In the genomic region with DNA sequence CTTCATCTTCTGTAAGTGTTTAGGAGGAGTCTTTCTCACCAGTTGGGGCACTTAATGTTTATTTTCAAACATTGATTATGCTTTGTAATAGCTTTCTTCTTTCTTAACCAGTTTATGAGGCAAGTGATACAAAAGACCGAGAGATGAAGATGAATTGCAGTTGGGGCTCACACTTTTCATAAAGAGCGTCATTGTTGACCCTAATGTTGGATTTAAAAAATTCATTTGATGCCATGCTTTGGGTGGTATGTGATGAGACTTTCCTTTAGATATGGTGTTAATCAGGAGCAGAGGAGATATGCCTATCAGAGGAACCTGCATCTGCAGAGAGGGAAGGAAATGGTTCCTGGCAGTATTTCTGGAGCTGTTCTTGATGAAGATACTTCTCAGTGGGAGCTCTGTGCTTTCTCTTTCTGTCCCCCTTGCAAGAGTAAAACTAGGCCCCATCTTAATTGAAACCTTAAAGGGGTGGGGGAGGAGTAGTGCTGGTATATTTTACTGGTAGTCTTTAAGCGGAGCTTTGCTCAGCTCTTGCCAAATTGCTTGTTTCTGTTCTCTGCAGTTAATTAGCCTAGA, we compare ENCODE assay signal across 8 cellular contexts. TPM values are rescaled to one million over a fixed set of nuclear protein-coding genes. Genes with fewer than 3 reads are reported as not detected.
DNase-seq lines count a peak whose midpoint lies in the region; ATAC-seq, FAIRE-seq and TF ChIP-seq lines count a peak whose summit lies in the region.

No MANE protein-coding gene starts in this region.

- no peak for DNase-seq in CD8-positive, alpha-beta T cell
- DNase-seq in SK-N-MC (ENCODE audit: low read depth, low spot score) (peak; percentile 95), medulla oblongata (ENCODE audit: extremely low spot score) (peak; percentile 10), NCI-H1930 (lab: John Stamatoyannopoulos, UW) (no peak), mesothelial cell of epicardium (ENCODE audit: low spot score in 2 of 2, unreplicated experiment in 2 of 2) (no peak), urothelium cell line (ENCODE audit: low spot score) (no peak)

- no peaks in the 10 kb centered on the region for H3K9me3 ChIP-seq in CD8-positive, alpha-beta T cell (ENCODE audit: low read length)
- H3K9me3 ChIP-seq in SK-N-MC (ENCODE audit: low read depth, low read length), result no peaks in the 10 kb centered on the region

- POLR2A ChIA-PET in CD8-positive, alpha-beta T cell (lab: Charles Lee), result interaction anchor here (0.6 to 7.9 kb wide), 6 partner anchors 10 to 75 kb away, joined by 3 to 47 read pairs (median 4); no protein-coding TSS in a partner anchor

- no peaks in the 10 kb centered on the region for H3K27me3 Mint-ChIP-seq in CD8-positive, alpha-beta T cell (ENCODE audit: low read depth)
- no peaks in the 10 kb centered on the region for H3K27me3 Mint-ChIP-seq in mesothelial cell of epicardium (ENCODE audit: low read depth)

- FAIRE-seq in urothelium cell line (lab: Jason Lieb, UNC), result no peak

- no peak overlapping the region for H3K27ac Mint-ChIP-seq in CD8-positive, alpha-beta T cell
- H3K27ac Mint-ChIP-seq in mesothelial cell of epicardium, result no peak overlapping the region

- CTCF ChIA-PET in CD8-positive, alpha-beta T cell (lab: Charles Lee), result interaction anchor here (0.6 to 5.5 kb wide), 10 partner anchors 12 to 157 kb away, joined by 3 to 38 read pairs (median 5); no protein-coding TSS in a partner anchor

- no peak for TF ChIP-seq CTCF in CD8-positive, alpha-beta T cell (IDR thresholded peaks at IDR 0.05)
- TF ChIP-seq CTCF in mesothelial cell of epicardium (IDR thresholded peaks at IDR 0.05; ENCODE audit: unreplicated experiment), result no peak

- peak overlapping the region; percentile 72 for H3K4me3 ChIP-seq in CD8-positive, alpha-beta T cell (ENCODE audit: low read depth, low read length)
- H3K4me3 ChIP-seq in SK-N-MC, result peak overlapping the region; percentile 79

- no peak overlapping the region for H3K4me3 Mint-ChIP-seq in CD8-positive, alpha-beta T cell
- H3K4me3 Mint-ChIP-seq in mesothelial cell of epicardium, result no peak overlapping the region

- peak overlapping the region; percentile 81 for H3K9ac ChIP-seq in SK-N-MC (ENCODE audit: insufficient read length)

- peak overlapping the region; percentile 77 for H3K27ac ChIP-seq in CD8-positive, alpha-beta T cell (ENCODE audit: low read depth, low read length)
- H3K27ac ChIP-seq in SK-N-MC, result peak overlapping the region; percentile 96

- no peaks in the 10 kb centered on the region for H3K36me3 ChIP-seq in CD8-positive, alpha-beta T cell (ENCODE audit: insufficient read depth, low read length)
- no peaks in the 10 kb centered on the region for H3K36me3 ChIP-seq in SK-N-MC (ENCODE audit: insufficient read depth, low read length)

- H3K4me1 Mint-ChIP-seq in CD8-positive, alpha-beta T cell (ENCODE audit: low read depth), result peaks cover 37% of the 10 kb centered on the region
- peaks cover 25% of the 10 kb centered on the region for H3K4me1 Mint-ChIP-seq in mesothelial cell of epicardium

- intact Hi-C loops in CD8-positive, alpha-beta T cell (cut with DNase I, micrococcal nuclease), result loop anchor here (2.0 kb wide), 2 partner anchors 25 to 75 kb away; no protein-coding TSS in a partner anchor

- peak; percentile 12 for ATAC-seq in CD8-positive, alpha-beta T cell
- ATAC-seq in GM21526 (IDR thresholded peaks at IDR 0.05; ENCODE audit: low FRiP score, unreplicated experiment) (peak; percentile 37), HG03097 (IDR thresholded peaks at IDR 0.05; ENCODE audit: low FRiP score, unreplicated experiment) (no peak)

- peaks cover 53% of the 10 kb centered on the region for H3K4me1 ChIP-seq in CD8-positive, alpha-beta T cell (ENCODE audit: insufficient read depth, low read length)

- H3K9me3 Mint-ChIP-seq in CD8-positive, alpha-beta T cell, result no peaks in the 10 kb centered on the region
- H3K9me3 Mint-ChIP-seq in mesothelial cell of epicardium, result no peaks in the 10 kb centered on the region

- H3K36me3 Mint-ChIP-seq in CD8-positive, alpha-beta T cell, result peaks cover 14% of the 10 kb centered on the region
- peaks cover 3% of the 10 kb centered on the region for H3K36me3 Mint-ChIP-seq in mesothelial cell of epicardium

- H3K27me3 ChIP-seq in CD8-positive, alpha-beta T cell (ENCODE audit: insufficient read depth, low read length), result no peaks in the 10 kb centered on the region

RNA-seq across cellular contexts. Expression of a gene that starts 2.3 kb away (rescaled TPM):
- 100 to 1,000 TPM; 224 to 240 TPM for total RNA-seq in CD8-positive, alpha-beta T cell
- 93.4 to 97.2 TPM (median 95.6 TPM) in 3 replicates for total RNA-seq in mesothelial cell of epicardium

Comparison
In these comparisons a context has a peak if more than half of its experiments do, and no peak if none do; other contexts are left out.
1. DNase-seq: peak in SK-N-MC (single experiment) and medulla oblongata (single experiment); none in CD8-positive, alpha-beta T cell (0 of 7), NCI-H1930 (0 of 2), mesothelial cell of epicardium (0 of 2) and urothelium cell line (single experiment).